Comparison of ENCODE assay signal across 25 cellular contexts in the genomic region with DNA sequence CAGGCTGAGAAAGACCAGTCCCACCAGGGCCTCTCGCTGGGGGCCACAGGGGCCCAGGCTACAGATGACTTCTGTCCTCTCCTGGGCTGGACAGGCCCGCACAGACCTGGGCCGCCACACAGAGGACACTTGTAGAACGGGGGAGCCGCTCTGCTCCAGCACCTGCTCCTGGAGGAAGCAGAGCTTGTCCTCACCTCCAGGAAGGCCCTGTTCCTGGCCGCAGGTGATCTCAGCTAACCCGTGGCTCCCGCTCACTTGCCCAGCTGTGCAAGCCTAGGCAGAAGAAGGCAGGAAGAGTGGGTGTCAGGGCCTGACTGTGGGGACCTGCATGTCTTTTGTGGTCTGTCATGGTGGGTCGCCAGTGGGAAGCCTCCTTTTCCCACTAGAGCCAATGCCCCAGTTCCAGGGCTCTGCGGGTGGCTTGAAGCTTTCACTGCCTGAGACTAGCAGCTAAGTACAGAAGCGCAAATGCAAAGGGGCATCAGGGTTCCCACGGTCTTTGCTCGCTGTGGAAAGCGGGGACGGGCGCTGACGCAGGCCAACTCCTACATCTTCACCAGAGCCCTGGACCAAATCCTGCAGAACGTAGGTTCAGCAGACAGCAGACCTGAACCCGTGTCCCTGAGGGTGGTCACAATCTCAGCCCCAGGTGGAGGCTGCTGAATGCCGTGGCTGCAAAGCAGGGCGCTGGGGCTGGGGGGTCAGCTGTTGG. TPM values are rescaled to one million over a fixed set of nuclear protein-coding genes. Genes with fewer than 3 reads are reported as not detected.
DNase-seq lines count a peak whose midpoint lies in the region; ATAC-seq and TF ChIP-seq lines count a peak whose summit lies in the region.
"Had no signal": no experiment of that assay in that cellular context is flagged by ENCODE, and none has a peak within 500 bp of the region (broad histone marks: within the 10 kb centered on the region; RNA-seq: fewer than 3 reads in every experiment).

No MANE protein-coding gene starts in this region.

- no TSS peak for BruUV-seq in HCT116 (replicated peaks; lab: Mats Ljungman, UMichigan)

- CTCF ChIA-PET in HCT116 (lab: Charles Lee): no interaction called here

- H4K20me1 ChIP-seq in HCT116 (ENCODE audit: insufficient read depth): no peaks in the 10 kb centered on the region

- RAD21 ChIA-PET in HCT116 (lab: Charles Lee; ENCODE audit: low non-redundant PET in 1 of 2, low total read pairs in 2 of 2, uncharacterized antibody in 2 of 2, unreplicated experiment in 2 of 2): no interaction called here

- no peaks in the 10 kb centered on the region; a peak in 1 of 4 replicates for H3K9me3 ChIP-seq in HCT116 (ENCODE audit: control insufficient read depth in 1 of 2, insufficient read depth in 1 of 2, low read depth in 1 of 2, low read length in 2 of 2)
- no peaks in the 10 kb centered on the region for H3K9me3 ChIP-seq in spleen
- H3K9me3 ChIP-seq: esophagus muscularis mucosa, gastrocnemius medialis, SJSA1, thoracic aorta had no signal

- POLR2A ChIA-PET in HCT116 (lab: Charles Lee): interaction anchor here (0.9 kb wide), 1 partner anchor 103 kb away, joined by 4 read pairs; the partner anchor contains the start of gene SIVA1

- H3K4me1 ChIP-seq in HCT116 (ENCODE audit: control insufficient read depth in 1 of 2, insufficient read depth in 2 of 2, low read length in 2 of 2) (no peaks in the 10 kb centered on the region), spleen (no peaks in the 10 kb centered on the region)
- H3K4me1 ChIP-seq: esophagus muscularis mucosa, gastrocnemius medialis, SJSA1 had no signal

- no peak overlapping the region for H2AFZ ChIP-seq in HCT116 (ENCODE audit: low read depth, low read length, poor library complexity, severe bottlenecking)

- peaks cover 6% of the 10 kb centered on the region; the same call in 1 of the 2 replicates for H3K79me2 ChIP-seq in HCT116 (ENCODE audit: insufficient read depth, low read length)

- H3K36me3 ChIP-seq in HCT116 (ENCODE audit: control insufficient read depth in 1 of 2, insufficient read depth in 2 of 2, low read length in 2 of 2) (no peaks in the 10 kb centered on the region), spleen (no peaks in the 10 kb centered on the region)
- H3K36me3 ChIP-seq: esophagus muscularis mucosa, gastrocnemius medialis, SJSA1, thoracic aorta, WERI-Rb-1 had no signal

- no peak for TF ChIP-seq CTCF in HCT116 (IDR thresholded peaks at IDR 0.05 in 2 of 3, conservative IDR thresholded peaks at IDR 0.05 in 1 of 3; ENCODE audit: borderline replicate concordance in 1 of 3, insufficient read depth in 1 of 3, low read depth in 2 of 3, low read length in 2 of 3)
- no peak for TF ChIP-seq CTCF in spleen (IDR thresholded peaks at IDR 0.05 in 8 of 11, conservative IDR thresholded peaks at IDR 0.05 in 3 of 11)

- ATAC-seq in HCT116 (peak; percentile 52), left colon (peak; percentile 75), HG03520 (IDR thresholded peaks at IDR 0.05; ENCODE audit: unreplicated experiment) (no peak)
- ATAC-seq: activated naive CD8-positive, alpha-beta T cell treated with anti-CD3 and anti-CD28 coated beads, Interleukin-2, amount 50 U/mL, for 24 hours; gastrocnemius medialis had no signal

- WGBS in spleen, 5 donors: 78 to 87% (median 78%) methylated on average over 17 to 21 of the region's 21 CpGs

- TF ChIP-seq RAD21 in HCT116 (IDR thresholded peaks at IDR 0.05; ENCODE audit: low read depth): no peak

- H3K9ac ChIP-seq in HCT116 (ENCODE audit: low read length): no peak overlapping the region

- no peaks in the 10 kb centered on the region for H3K9me2 ChIP-seq in HCT116 (ENCODE audit: insufficient read depth)

- intact Hi-C loops in HCT116 (cut with micrococcal nuclease) (no loop called here), left colon (cut with DNase I, micrococcal nuclease) (no loop called here), spleen (cut with DNase I; ENCODE audit: low total_unique reads) (no loop called here)

- peak; percentile 33 for DNase-seq in D341Med (ENCODE audit: low spot score)
- no peak for DNase-seq in HCT116 (ENCODE audit: low read depth, low spot score)
- DNase-seq in left colon: no peak
- peak; percentile 64 for DNase-seq in spleen
- DNase-seq in NK-92 treated with Interleukin-12 subunit alpha and Interleukin-12 subunit beta, amount 100 ng/mL, for 24 hours (lab: John Stamatoyannopoulos, UW): no peak
- no peak for DNase-seq in stimulated activated naive CD4-positive, alpha-beta T cell treated with Interleukin-2 at 50 U/mL for 16 hours (lab: John Stamatoyannopoulos, UW)
- no peak for DNase-seq in caudate nucleus (lab: John Stamatoyannopoulos, UW)
- DNase-seq: activated CD4-positive, alpha-beta T cell treated with anti-CD3 and anti-CD28 coated beads, Interleukin-2, amount 50 U/mL, for 48 hours; activated gamma-delta T cell; activated naive CD8-positive, alpha-beta T cell treated with anti-CD3 and anti-CD28 coated beads, Interleukin-2, amount 50 U/mL, for 24 hours; CD4-positive, alpha-beta memory T cell; DMS153; effector memory CD4-positive, alpha-beta T cell; gastrocnemius medialis; HFFc6; naive B cell; NCI-H1048; NCI-H2029 treated with DMSO at 0.1 percent for 48 hours; NCI-H446; stimulated activated CD4-positive, alpha-beta T cell treated with anti-CD3 and anti-CD28 coated beads, Interleukin-15, amount 100 ng/mL, for 24 hours; WERI-Rb-1 had no signal

- no peak overlapping the region for H3K4me2 ChIP-seq in HCT116 (ENCODE audit: low read length)

- TF ChIP-seq POLR2A in HCT116 (IDR thresholded peaks at IDR 0.05; ENCODE audit: borderline replicate concordance, extremely low read depth, insufficient read depth, insufficient read length): no peak
- TF ChIP-seq POLR2A in spleen (IDR thresholded peaks at IDR 0.05): no peak

- no peak overlapping the region for H3K4me3 ChIP-seq in HCT116 (replicated peaks in 1 of 2; ENCODE audit: low read depth in 1 of 2, low read length in 2 of 2)
- H3K4me3 ChIP-seq in spleen: no peak overlapping the region
- H3K4me3 ChIP-seq: esophagus muscularis mucosa, gastrocnemius medialis, SJSA1, thoracic aorta had no signal

- no peaks in the 10 kb centered on the region for H3K27me3 ChIP-seq in HCT116 (ENCODE audit: insufficient read depth, low read length)
- peaks cover 0 to 28% (median 11%) of the 10 kb centered on the region in 7 donors for H3K27me3 ChIP-seq in spleen (replicated peaks in 1 of 7)

- H3K27ac ChIP-seq in HCT116 (ENCODE audit: low read depth, low read length): no peak overlapping the region
- H3K27ac ChIP-seq in spleen: no peak overlapping the region
- no peak overlapping the region for H3K27ac ChIP-seq in caudate nucleus (ENCODE audit: low read depth, low read length)
- H3K27ac ChIP-seq: esophagus muscularis mucosa, gastrocnemius medialis, SJSA1, thoracic aorta, WERI-Rb-1 had no signal

TF ChIP-seq in HCT116, 20 proteins besides CTCF, POLR2A, EP300 and RAD21 (continues in another document):
- TF ChIP-seq SP1 (IDR thresholded peaks at IDR 0.05; ENCODE audit: low read depth): no peak
- TF ChIP-seq YY1 (IDR thresholded peaks at IDR 0.05; ENCODE audit: extremely low read depth, insufficient replicate concordance, low read depth, low read length): no peak
- TF ChIP-seq EGR1 (IDR thresholded peaks at IDR 0.05; ENCODE audit: low read depth): no peak
- TF ChIP-seq CEBPB (IDR thresholded peaks at IDR 0.05; ENCODE audit: low read depth): no peak
- TF ChIP-seq ZNF274 (IDR thresholded peaks at IDR 0.05; ENCODE audit: low read depth, low read length): no peak
- no peak for TF ChIP-seq MAX (IDR thresholded peaks at IDR 0.05)
- no peak for TF ChIP-seq JUND (IDR thresholded peaks at IDR 0.05)
- no peak for TF ChIP-seq SRF (IDR thresholded peaks at IDR 0.05; ENCODE audit: low read depth)
- no peak for TF ChIP-seq FOSL1 (IDR thresholded peaks at IDR 0.05; ENCODE audit: low read depth)
- TF ChIP-seq ELF1 (IDR thresholded peaks at IDR 0.05; ENCODE audit: borderline replicate concordance, low read depth): no peak
- no peak for TF ChIP-seq REST (IDR thresholded peaks at IDR 0.05; ENCODE audit: low read depth)
- no peak for TF ChIP-seq POLR2AphosphoS5 (IDR thresholded peaks at IDR 0.05; ENCODE audit: low read depth, low read length)

RNA-seq across cellular contexts. Expression of gene CEP170B, which starts 8.8 kb away (rescaled TPM):
- total RNA-seq in HCT116 (2021; ENCODE audit: unreplicated experiment): 45.9 TPM
- 24.4 and 26.7 TPM in 2 replicates for polyA plus RNA-seq in HCT116 (2012)
- 10 to 100 TPM; 76.4 to 89.3 TPM for total RNA-seq in left colon
- total RNA-seq in spleen: 10 to 100 TPM in 1 of 7 donors, 1 to 10 TPM in 6; 5.2 to 12.6 (median 5.9) TPM
- 1 to 10 TPM in 1 of 3 donors, under 1 TPM in 2; 0.58 to 3.8 (median 0.72) TPM for polyA plus RNA-seq in spleen

RNA-seq across cellular contexts. Expression of gene ZBTB42, which starts 55.4 kb away (rescaled TPM):
- 4.4 TPM for total RNA-seq in HCT116 (2021; ENCODE audit: unreplicated experiment)
- 3.9 and 4.1 TPM in 2 replicates for polyA plus RNA-seq in HCT116 (2012)
- total RNA-seq in left colon: 1 to 10 TPM; 7.2 to 9.2 TPM
- total RNA-seq in spleen: 10 to 100 TPM in 1 of 7 donors, 1 to 10 TPM in 6; 4.2 to 11.5 (median 7.9) TPM
- polyA plus RNA-seq in spleen: 1 to 10 TPM in 2 of 3 donors, under 1 TPM in 1; 0.74 to 2.9 (median 1.1) TPM

Comparison
In these comparisons a context has a peak if more than half of its experiments do, and no peak if none do; other contexts are left out.
1. DNase-seq: peak in D341Med (single experiment) and spleen (single experiment); none in HCT116 (single experiment), left colon (0 of 2), NK-92 treated with Interleukin-12 subunit alpha and Interleukin-12 subunit beta, amount 100 ng/mL, for 24 hours (single experiment), stimulated activated naive CD4-positive, alpha-beta T cell treated with Interleukin-2 at 50 U/mL for 16 hours (single experiment) and caudate nucleus (0 of 61).